ENCODE assay signal across 8 cellular contexts in genomic region chr3:197749315-197749600, GRCh38. TPM values are rescaled to one million over a fixed set of nuclear protein-coding genes. Genes with fewer than 3 reads are reported as not detected.
A peak's percentile ranks its signal among the peaks of the same experiment; 100 is the strongest.
DNase-seq lines count a peak whose midpoint lies in the region; ATAC-seq, FAIRE-seq and TF ChIP-seq lines count a peak whose summit lies in the region.

No MANE protein-coding gene starts in this region.

- H3K9me3 ChIP-seq in keratinocyte (ENCODE audit: control insufficient read depth, low read depth, low read length) = no peaks in the 10 kb centered on the region

- peaks cover 35% of the 10 kb centered on the region for H3K79me2 ChIP-seq in keratinocyte (ENCODE audit: control insufficient read depth, insufficient read depth, low read length)

- H3K4me3 ChIP-seq in brain microvascular endothelial cell (ENCODE audit: low read depth, low read length) (peak overlapping the region; percentile 77), keratinocyte (ENCODE audit: control insufficient read depth in 2 of 3, extremely low read depth in 1 of 3, insufficient read depth in 2 of 3, low read depth in 1 of 3, low read length in 3 of 3) (peak overlapping the region; percentile 80 to 93 (median 85))

- H3K4me1 ChIP-seq in keratinocyte (ENCODE audit: control insufficient read depth, extremely low read depth, insufficient read depth, low read length) = peaks cover 18% of the 10 kb centered on the region

- H3K4me2 ChIP-seq in keratinocyte (ENCODE audit: control insufficient read depth, extremely low read depth, insufficient read depth, low read depth, low read length) = peak overlapping the region; percentile 79

- H2AFZ ChIP-seq in keratinocyte (ENCODE audit: control insufficient read depth, low read length) = peak overlapping the region; percentile 95

- H4K20me1 ChIP-seq in keratinocyte (ENCODE audit: control insufficient read depth, extremely low read depth, insufficient read depth, low read length) = peaks cover 3% of the 10 kb centered on the region

- H3K27ac ChIP-seq in brain microvascular endothelial cell (peak overlapping the region; percentile 83), keratinocyte (ENCODE audit: control insufficient read depth, insufficient read depth, low read length) (peak overlapping the region; percentile 5)

- DNase-seq in D341Med (ENCODE audit: low spot score) (peak; percentile 78), RPMI8226 (peak; percentile 80), brain microvascular endothelial cell (peak; percentile 44), keratinocyte (ENCODE audit: low read depth, low spot score) (no peak), RCC 7860 (ENCODE audit: low spot score) (no peak)
- peak; percentile 65 for DNase-seq in stimulated activated CD4-positive, alpha-beta T cell treated with anti-CD3 and anti-CD28 coated beads, Interleukin-4, amount 100 ng/mL, for 24 hours

- H3K27me3 ChIP-seq in brain microvascular endothelial cell (replicated peaks) (no peaks in the 10 kb centered on the region), keratinocyte (ENCODE audit: control insufficient read depth, extremely low read depth, insufficient read depth, low read length) (no peaks in the 10 kb centered on the region)

- peak; percentile 34 for ATAC-seq in GM19463 (IDR thresholded peaks at IDR 0.05; ENCODE audit: unreplicated experiment)
- peak; percentile 12 for ATAC-seq in HG03469 (IDR thresholded peaks at IDR 0.05; ENCODE audit: unreplicated experiment)

- peak overlapping the region; percentile 84 for H3K9ac ChIP-seq in keratinocyte (ENCODE audit: control insufficient read depth, extremely low read depth, insufficient read depth, low read length)

- TF ChIP-seq CTCF in brain microvascular endothelial cell (IDR thresholded peaks at IDR 0.05; ENCODE audit: low read depth, low read length, missing control alignments) (no peak), keratinocyte (optimal IDR thresholded peaks at IDR 0.05 in 1 of 3, IDR thresholded peaks at IDR 0.05 in 1 of 3, conservative IDR thresholded peaks at IDR 0.05 in 1 of 3; ENCODE audit: extremely low read depth in 1 of 3, insufficient read depth in 2 of 3, low read length in 3 of 3) (no peak)

- dilution Hi-C loops in keratinocyte (cut with MboI; ENCODE audit: extremely low pct_ligation_motif_present, low sequenced_read_pairs) = no loop called here

- in situ Hi-C loops in brain microvascular endothelial cell (cut with HindIII; ENCODE audit: low pct_ligation_motif_present, low sequenced_read_pairs) = no loop called here

- peak; percentile 13 for FAIRE-seq in keratinocyte (lab: Jason Lieb, UNC)
- no peak for FAIRE-seq in RCC 7860 (lab: Jason Lieb, UNC)

- peaks cover 2% of the 10 kb centered on the region for H3K9me1 ChIP-seq in keratinocyte (ENCODE audit: control insufficient read depth, extremely low read depth, insufficient read depth, low read length)

- H3K36me3 ChIP-seq in brain microvascular endothelial cell (replicated peaks) (no peaks in the 10 kb centered on the region), keratinocyte (ENCODE audit: control insufficient read depth in 2 of 2, extremely low read depth in 1 of 2, insufficient read depth in 2 of 2, low read length in 2 of 2) (no peaks in the 10 kb centered on the region)

RNA-seq across cellular contexts. Expression of gene FYTTD1, which starts 0.4 kb away (rescaled TPM):
- 34.0 to 48.0 TPM (median 35.6 TPM) in 3 replicates for polyA plus RNA-seq in keratinocyte
- 67.5 TPM for polyA plus RNA-seq in keratinocyte (2011; ENCODE audit: low read depth)
- 26.6 and 50.9 TPM in 2 replicates for polyA plus RNA-seq in keratinocyte (2011; cell fraction: cytosol; rRNA removed)
- polyA plus RNA-seq in keratinocyte (2011; cell fraction: nucleus; rRNA removed) = 16.9 and 24.3 TPM in 2 replicates
- polyA plus RNA-seq in keratinocyte (2012; ENCODE audit: low replicate concordance) = 42.3 and 49.7 TPM in 2 replicates
- 5.1 to 46.7 TPM (median 26.8 TPM) in 3 replicates for polyA minus RNA-seq in keratinocyte
- polyA minus RNA-seq in keratinocyte (2011; cell fraction: cytosol; rRNA and poly(A)+ RNA removed) = 55.6 TPM
- polyA minus RNA-seq in keratinocyte (2011; cell fraction: nucleus; rRNA and poly(A)+ RNA removed) = 9.5 and 21.3 TPM in 2 replicates

RNA-seq across cellular contexts. Expression of gene RUBCN, which starts 12.6 kb away (rescaled TPM):
- 8.1 to 15.4 TPM (median 8.9 TPM) in 3 replicates for polyA plus RNA-seq in keratinocyte
- polyA plus RNA-seq in keratinocyte (2011; ENCODE audit: low read depth) = 5.6 TPM
- polyA plus RNA-seq in keratinocyte (2011; cell fraction: cytosol; rRNA removed) = 9.9 and 10.2 TPM in 2 replicates
- polyA plus RNA-seq in keratinocyte (2011; cell fraction: nucleus; rRNA removed) = 30.8 and 34.2 TPM in 2 replicates
- 11.2 and 12.9 TPM in 2 replicates for polyA plus RNA-seq in keratinocyte (2012; ENCODE audit: low replicate concordance)
- polyA minus RNA-seq in keratinocyte = 22.1 to 34.5 TPM (median 33.8 TPM) in 3 replicates
- polyA minus RNA-seq in keratinocyte (2011; cell fraction: cytosol; rRNA and poly(A)+ RNA removed) = 16.1 TPM
- polyA minus RNA-seq in keratinocyte (2011; cell fraction: nucleus; rRNA and poly(A)+ RNA removed) = 30.1 and 36.6 TPM in 2 replicates

RNA-seq across cellular contexts. Expression of gene LRCH3, which starts 41.8 kb away (rescaled TPM):
- polyA plus RNA-seq in keratinocyte = 31.6 to 50.2 TPM (median 47.4 TPM) in 3 replicates
- 16.5 TPM for polyA plus RNA-seq in keratinocyte (2011; ENCODE audit: low read depth)
- 41.8 and 45.6 TPM in 2 replicates for polyA plus RNA-seq in keratinocyte (2011; cell fraction: cytosol; rRNA removed)
- polyA plus RNA-seq in keratinocyte (2011; cell fraction: nucleus; rRNA removed) = 47.2 and 69.4 TPM in 2 replicates
- 10.2 and 21.8 TPM in 2 replicates for polyA plus RNA-seq in keratinocyte (2012; ENCODE audit: low replicate concordance)
- 58.4 to 112 TPM (median 77.9 TPM) in 3 replicates for polyA minus RNA-seq in keratinocyte
- 21.1 TPM for polyA minus RNA-seq in keratinocyte (2011; cell fraction: cytosol; rRNA and poly(A)+ RNA removed)
- polyA minus RNA-seq in keratinocyte (2011; cell fraction: nucleus; rRNA and poly(A)+ RNA removed) = 49.9 and 88.2 TPM in 2 replicates

Comparison
In these comparisons a context has a peak if more than half of its experiments do, and no peak if none do; other contexts are left out.
1. DNase-seq: peak in D341Med (single experiment), RPMI8226 (single experiment), brain microvascular endothelial cell (single experiment) and stimulated activated CD4-positive, alpha-beta T cell treated with anti-CD3 and anti-CD28 coated beads, Interleukin-4, amount 100 ng/mL, for 24 hours (single experiment); none in keratinocyte (single experiment) and RCC 7860 (single experiment).